In the genomic region with DNA sequence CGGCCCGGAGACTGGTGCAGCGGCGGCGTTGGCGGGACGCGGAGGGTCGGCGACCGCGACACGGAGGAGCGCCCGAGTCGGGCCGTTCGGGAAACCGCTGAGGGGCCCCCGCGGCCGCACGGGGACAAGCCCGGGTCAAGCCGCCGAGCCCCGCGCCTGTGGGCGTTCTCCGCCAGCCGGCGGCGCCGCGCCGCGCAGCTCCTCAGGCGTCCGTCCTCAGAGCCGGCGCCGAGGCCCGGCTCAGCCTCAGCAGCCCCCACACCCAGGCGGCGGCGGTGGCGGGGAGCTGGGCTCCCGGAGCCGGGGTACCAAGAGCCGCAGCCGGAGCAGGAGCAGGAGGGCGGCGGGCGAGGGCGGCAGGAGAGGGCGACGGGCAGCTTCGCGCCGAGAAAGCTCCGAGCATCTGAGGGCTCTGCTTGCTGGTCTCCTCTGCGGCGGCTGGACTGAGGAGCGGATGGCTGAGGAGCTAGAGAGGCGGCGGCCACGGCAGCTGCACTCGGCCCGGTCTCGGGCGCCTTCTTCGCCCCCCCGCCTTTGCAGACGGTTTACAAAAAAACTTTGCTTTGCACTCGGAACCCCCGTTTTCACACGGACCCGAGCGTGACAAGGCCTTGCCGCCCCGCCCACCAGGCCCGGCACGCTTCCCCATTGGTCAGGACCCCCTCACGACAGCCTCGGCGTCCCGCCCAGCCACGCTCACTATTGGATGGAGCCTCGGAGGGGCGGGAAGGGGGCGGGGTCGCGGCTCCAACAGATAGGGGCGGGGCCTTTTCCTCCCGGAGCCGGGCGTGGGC, we compare ENCODE assay signal across 8 cellular contexts. TPM values are rescaled to one million over a fixed set of nuclear protein-coding genes. Genes with fewer than 3 reads are reported as not detected.
DNase-seq lines count a peak whose midpoint lies in the region; ATAC-seq and TF ChIP-seq lines count a peak whose summit lies in the region.

A gene with protein sequence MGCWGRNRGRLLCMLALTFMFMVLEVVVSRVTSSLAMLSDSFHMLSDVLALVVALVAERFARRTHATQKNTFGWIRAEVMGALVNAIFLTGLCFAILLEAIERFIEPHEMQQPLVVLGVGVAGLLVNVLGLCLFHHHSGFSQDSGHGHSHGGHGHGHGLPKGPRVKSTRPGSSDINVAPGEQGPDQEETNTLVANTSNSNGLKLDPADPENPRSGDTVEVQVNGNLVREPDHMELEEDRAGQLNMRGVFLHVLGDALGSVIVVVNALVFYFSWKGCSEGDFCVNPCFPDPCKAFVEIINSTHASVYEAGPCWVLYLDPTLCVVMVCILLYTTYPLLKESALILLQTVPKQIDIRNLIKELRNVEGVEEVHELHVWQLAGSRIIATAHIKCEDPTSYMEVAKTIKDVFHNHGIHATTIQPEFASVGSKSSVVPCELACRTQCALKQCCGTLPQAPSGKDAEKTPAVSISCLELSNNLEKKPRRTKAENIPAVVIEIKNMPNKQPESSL (minus strand): TSS at position 522 of the 794 bp plus-strand sequence. CDS start 549 bp downstream, outside the sequence.

- no peaks in the 10 kb centered on the region for H3K9me3 ChIP-seq in BE2C

- peak within 1 kb of the TSS; percentile 90 for H3K4me3 ChIP-seq in BE2C (ENCODE audit: low read depth, low read length)
- peak within 1 kb of the TSS; percentile 90 for H3K4me3 ChIP-seq in coronary artery

- TF ChIP-seq CTCF in BE2C (IDR thresholded peaks at IDR 0.05; ENCODE audit: low read depth, low read length) (no peak), coronary artery (IDR thresholded peaks at IDR 0.05) (no peak)

- H3K27ac ChIP-seq in coronary artery, result peak within 1 kb of the TSS; percentile 82 to 98

- DNase-seq in BE2C (peak; percentile 100), GM19240 (ENCODE audit: insufficient read length, low spot score) (peak; percentile 81), NCI-H526 (lab: John Stamatoyannopoulos, UW) (peak; percentile 87 to 97), coronary artery (ENCODE audit: low spot score) (peak; percentile 100), left lobe of liver (ENCODE audit: low spot score) (peak; percentile 100)
- peak; percentile 100 for DNase-seq in activated CD4-positive, alpha-beta T cell treated with anti-CD3 and anti-CD28 coated beads for 48 hours
- peak; percentile 99 for DNase-seq in stimulated activated CD4-positive, alpha-beta T cell treated with anti-CD3 and anti-CD28 coated beads, Interleukin-2, amount 100 ng/mL, for 4 hours (ENCODE audit: low read depth)

- no peaks in the 10 kb centered on the region for H3K27me3 ChIP-seq in BE2C

- H3K4me1 ChIP-seq in BE2C, result peaks cover 7% of the 10 kb centered on the region; the same call in 1 of the 2 replicates

- H3K36me3 ChIP-seq in BE2C, result peaks cover 9% of the 10 kb centered on the region; the same call in 1 of the 2 replicates

- ATAC-seq in HG03460 (IDR thresholded peaks at IDR 0.05; ENCODE audit: unreplicated experiment) (peak; percentile 81), left lobe of liver (peak; percentile 85)

RNA-seq across cellular contexts. Expression of the gene that starts here (rescaled TPM):
- polyA plus RNA-seq in BE2C (2012; ENCODE audit: insufficient read depth, insufficient read length, low read depth), result 13.0 TPM
- 48.6 TPM for total RNA-seq in left lobe of liver

Comparison
In these comparisons a context has a peak if more than half of its experiments do, and no peak if none do; other contexts are left out.
1. Peak in every context shown above with its lines: DNase-seq, ATAC-seq, H3K4me3 ChIP-seq and H3K27ac ChIP-seq.